In the genomic region with DNA sequence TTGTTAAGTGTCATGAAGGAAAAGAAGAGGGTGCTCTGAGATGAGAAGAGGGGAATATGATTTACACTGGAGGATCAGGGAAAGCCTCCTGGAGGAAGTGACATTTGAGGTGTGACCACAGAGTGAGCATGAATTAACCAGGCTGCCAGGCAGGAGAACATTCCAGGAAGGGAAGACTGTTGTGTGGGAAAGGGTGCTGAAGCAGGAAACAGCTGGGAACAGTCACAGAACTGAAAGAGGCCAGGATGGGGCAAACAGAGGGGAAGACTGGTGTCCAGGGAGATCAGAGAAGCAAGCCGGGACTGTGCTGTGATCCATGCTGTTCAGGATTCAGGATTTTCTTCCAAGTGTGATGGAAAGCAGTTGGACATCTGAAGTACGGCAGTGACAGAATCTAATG, we compare ENCODE assay signal across 12 cellular contexts. TPM values are rescaled to one million over a fixed set of nuclear protein-coding genes. Genes with fewer than 3 reads are reported as not detected.
DNase-seq lines count a peak whose midpoint lies in the region; ATAC-seq, FAIRE-seq and TF ChIP-seq lines count a peak whose summit lies in the region.
"Had no signal": no experiment of that assay in that cellular context is flagged by ENCODE, and none has a peak within 500 bp of the region (broad histone marks: within the 10 kb centered on the region; RNA-seq: fewer than 3 reads in every experiment).

No MANE protein-coding gene starts in this region.

- peaks cover 87% of the 10 kb centered on the region for H3K79me2 ChIP-seq in keratinocyte (ENCODE audit: control insufficient read depth, insufficient read depth, low read length)

- intact Hi-C loops in MCF 10A (cut with micrococcal nuclease) = no loop called here
- intact Hi-C loops in breast epithelium (cut with DNase I; ENCODE audit: low total_unique reads) = no loop called here

- H3K9me3 ChIP-seq in breast epithelium = no peaks in the 10 kb centered on the region
- H3K9me3 ChIP-seq in keratinocyte (ENCODE audit: control insufficient read depth, low read depth, low read length) = no peaks in the 10 kb centered on the region

- no peaks in the 10 kb centered on the region for H3K9me1 ChIP-seq in keratinocyte (ENCODE audit: control insufficient read depth, extremely low read depth, insufficient read depth, low read length)

- POLR2A ChIA-PET in MCF 10A (lab: Yijun Ruan, JAX) = interaction anchor here (1.2 to 1.7 kb wide), 2 partner anchors 31 to 36 kb away, joined by 3 to 5 read pairs; no protein-coding TSS in a partner anchor
- POLR2A ChIA-PET in activated CD4-positive, alpha-beta T cell treated with anti-CD3 and anti-CD28 coated beads, Interleukin-2, amount 10 ng/mL, durations not matched to agents 7 days and 5 days (lab: Charles Lee) = no interaction called here

- dilution Hi-C loops in keratinocyte (cut with MboI; ENCODE audit: extremely low pct_ligation_motif_present, low sequenced_read_pairs) = no loop called here

- H3K27ac Mint-ChIP-seq in MCF 10A (ENCODE audit: low read depth, unreplicated experiment) = peak overlapping the region; percentile 25
- no peak overlapping the region for H3K27ac Mint-ChIP-seq in stimulated activated naive B cell treated with anti-CD40 and anti-IgM and Interleukin-4, amounts not matched to agents 10 μg/mL and 1 μg/mL and 100 μg/mL, for 72 hours
- no peak overlapping the region for H3K27ac Mint-ChIP-seq in activated CD4-positive, alpha-beta T cell treated with anti-CD3 and anti-CD28 coated beads, Interleukin-2, amount 10 ng/mL, durations not matched to agents 7 days and 5 days

- CTCF ChIA-PET in MCF 10A (lab: Yijun Ruan, JAX) = interaction anchor here (0.7 kb wide), 2 partner anchors 165 to 203 kb away, joined by 3 read pairs; no protein-coding TSS in a partner anchor
- CTCF ChIA-PET in activated CD4-positive, alpha-beta T cell treated with anti-CD3 and anti-CD28 coated beads, Interleukin-2, amount 10 ng/mL, durations not matched to agents 7 days and 5 days (lab: Charles Lee) = no interaction called here

- H3K36me3 ChIP-seq in breast epithelium = no peaks in the 10 kb centered on the region
- no peaks in the 10 kb centered on the region for H3K36me3 ChIP-seq in keratinocyte (ENCODE audit: control insufficient read depth in 2 of 2, extremely low read depth in 1 of 2, insufficient read depth in 2 of 2, low read length in 2 of 2)

- BruUV-seq in MCF 10A (replicated peaks; lab: Mats Ljungman, UMichigan) = no TSS peak

- H3K4me3 ChIP-seq in breast epithelium (no peak overlapping the region), choroid plexus epithelial cell (ENCODE audit: low read depth, low read length) (no peak overlapping the region), keratinocyte (ENCODE audit: control insufficient read depth in 2 of 3, extremely low read depth in 1 of 3, insufficient read depth in 2 of 3, low read depth in 1 of 3, low read length in 3 of 3) (no peak overlapping the region)
- H3K4me3 ChIP-seq: lung had no signal

- in situ Hi-C loops in GM13977 (cut with MboI; ENCODE audit: low pct_unique_long_range_greater_than_20kb, low sequenced_read_pairs, unreplicated experiment) = loop anchor here (10.0 kb wide), 1 partner anchor 118 kb away; no protein-coding TSS in a partner anchor

- TF ChIP-seq POLR2A in breast epithelium (IDR thresholded peaks at IDR 0.05) = no peak

- H3K4me1 Mint-ChIP-seq in MCF 10A (ENCODE audit: insufficient read depth, unreplicated experiment) = peaks cover 72% of the 10 kb centered on the region
- peaks cover 44 to 68% of the 10 kb centered on the region in 2 donors for H3K4me1 Mint-ChIP-seq in stimulated activated naive B cell treated with anti-CD40 and anti-IgM and Interleukin-4, amounts not matched to agents 10 μg/mL and 1 μg/mL and 100 μg/mL, for 72 hours
- H3K4me1 Mint-ChIP-seq in activated CD4-positive, alpha-beta T cell treated with anti-CD3 and anti-CD28 coated beads, Interleukin-2, amount 10 ng/mL, durations not matched to agents 7 days and 5 days = peaks cover 51% of the 10 kb centered on the region

- H3K9ac ChIP-seq in keratinocyte (ENCODE audit: control insufficient read depth, extremely low read depth, insufficient read depth, low read length) = no peak overlapping the region

- no peak for DNase-seq in MCF 10A (ENCODE audit: unreplicated experiment)
- DNase-seq in breast epithelium (ENCODE audit: low spot score in 2 of 2) = no peak
- DNase-seq in choroid plexus epithelial cell (ENCODE audit: low read depth) = peak; percentile 60
- DNase-seq in keratinocyte (ENCODE audit: low read depth, low spot score) = no peak
- DNase-seq in substantia nigra (lab: John Stamatoyannopoulos, UW) = no peak
- DNase-seq in stimulated activated naive B cell treated with anti-CD40 and anti-IgM and Interleukin-4, amounts not matched to agents 10 μg/mL and 1 μg/mL and 100 μg/mL, for 72 hours = no peak
- no peak for DNase-seq in GM13977 (ENCODE audit: low spot score)
- DNase-seq in activated CD4-positive, alpha-beta T cell treated with anti-CD3 and anti-CD28 coated beads, Interleukin-2, amount 10 ng/mL, durations not matched to agents 7 days and 5 days = no peak
- DNase-seq: NCI-H2081, RPMI8226 had no signal

- no peaks in the 10 kb centered on the region for H3K27me3 ChIP-seq in breast epithelium
- H3K27me3 ChIP-seq in keratinocyte (ENCODE audit: control insufficient read depth, extremely low read depth, insufficient read depth, low read length) = no peaks in the 10 kb centered on the region

- TF ChIP-seq CTCF in MCF 10A (IDR thresholded peaks at IDR 0.05; ENCODE audit: unreplicated experiment) (no peak), breast epithelium (IDR thresholded peaks at IDR 0.05) (no peak), choroid plexus epithelial cell (conservative IDR thresholded peaks at IDR 0.05; ENCODE audit: low read depth, low read length) (no peak), keratinocyte (optimal IDR thresholded peaks at IDR 0.05 in 1 of 3, IDR thresholded peaks at IDR 0.05 in 1 of 3, conservative IDR thresholded peaks at IDR 0.05 in 1 of 3; ENCODE audit: extremely low read depth in 1 of 3, insufficient read depth in 2 of 3, low read length in 3 of 3) (no peak), GM13977 (IDR thresholded peaks at IDR 0.05; ENCODE audit: extremely low read depth, insufficient read depth, missing control alignments) (no peak)

- no peak for FAIRE-seq in keratinocyte (lab: Jason Lieb, UNC)
- FAIRE-seq: HTR-8/SVneo had no signal

- no peak for ATAC-seq in stimulated activated naive B cell treated with anti-CD40 and anti-IgM and Interleukin-4, amounts not matched to agents 10 μg/mL and 1 μg/mL and 100 μg/mL, for 72 hours (replicated peaks)

- H3K4me2 ChIP-seq in keratinocyte (ENCODE audit: control insufficient read depth, extremely low read depth, insufficient read depth, low read depth, low read length) = peak overlapping the region; percentile 11

- H2AFZ ChIP-seq in keratinocyte (ENCODE audit: control insufficient read depth, low read length) = no peak overlapping the region

- no peaks in the 10 kb centered on the region for H4K20me1 ChIP-seq in keratinocyte (ENCODE audit: control insufficient read depth, extremely low read depth, insufficient read depth, low read length)

- no peaks in the 10 kb centered on the region for H3K9me3 Mint-ChIP-seq in MCF 10A (ENCODE audit: unreplicated experiment)
- no peaks in the 10 kb centered on the region for H3K9me3 Mint-ChIP-seq in stimulated activated naive B cell treated with anti-CD40 and anti-IgM and Interleukin-4, amounts not matched to agents 10 μg/mL and 1 μg/mL and 100 μg/mL, for 72 hours
- no peaks in the 10 kb centered on the region for H3K9me3 Mint-ChIP-seq in activated CD4-positive, alpha-beta T cell treated with anti-CD3 and anti-CD28 coated beads, Interleukin-2, amount 10 ng/mL, durations not matched to agents 7 days and 5 days

- H3K4me3 Mint-ChIP-seq in MCF 10A (ENCODE audit: unreplicated experiment) = no peak overlapping the region
- H3K4me3 Mint-ChIP-seq in stimulated activated naive B cell treated with anti-CD40 and anti-IgM and Interleukin-4, amounts not matched to agents 10 μg/mL and 1 μg/mL and 100 μg/mL, for 72 hours = no peak overlapping the region
- no peak overlapping the region for H3K4me3 Mint-ChIP-seq in activated CD4-positive, alpha-beta T cell treated with anti-CD3 and anti-CD28 coated beads, Interleukin-2, amount 10 ng/mL, durations not matched to agents 7 days and 5 days

- no peaks in the 10 kb centered on the region for H3K27me3 Mint-ChIP-seq in MCF 10A (ENCODE audit: insufficient read depth, unreplicated experiment)
- H3K27me3 Mint-ChIP-seq in stimulated activated naive B cell treated with anti-CD40 and anti-IgM and Interleukin-4, amounts not matched to agents 10 μg/mL and 1 μg/mL and 100 μg/mL, for 72 hours = no peaks in the 10 kb centered on the region
- H3K27me3 Mint-ChIP-seq in activated CD4-positive, alpha-beta T cell treated with anti-CD3 and anti-CD28 coated beads, Interleukin-2, amount 10 ng/mL, durations not matched to agents 7 days and 5 days = no peaks in the 10 kb centered on the region

- H3K36me3 Mint-ChIP-seq in MCF 10A (ENCODE audit: insufficient read depth, unreplicated experiment) = peaks cover 24% of the 10 kb centered on the region
- peaks cover 37 to 46% of the 10 kb centered on the region in 2 donors for H3K36me3 Mint-ChIP-seq in stimulated activated naive B cell treated with anti-CD40 and anti-IgM and Interleukin-4, amounts not matched to agents 10 μg/mL and 1 μg/mL and 100 μg/mL, for 72 hours
- H3K36me3 Mint-ChIP-seq in activated CD4-positive, alpha-beta T cell treated with anti-CD3 and anti-CD28 coated beads, Interleukin-2, amount 10 ng/mL, durations not matched to agents 7 days and 5 days (ENCODE audit: low read depth) = peaks cover 48% of the 10 kb centered on the region

- H3K27ac ChIP-seq in breast epithelium (no peak overlapping the region), keratinocyte (ENCODE audit: control insufficient read depth, insufficient read depth, low read length) (no peak overlapping the region), substantia nigra (ENCODE audit: low read depth, low read length, poor library complexity, severe bottlenecking) (peak overlapping the region; percentile 4)

- H3K4me1 ChIP-seq in breast epithelium (no peaks in the 10 kb centered on the region), keratinocyte (ENCODE audit: control insufficient read depth, extremely low read depth, insufficient read depth, low read length) (peaks cover 17% of the 10 kb centered on the region)

RNA-seq across cellular contexts. Expression of a gene that starts 14.9 kb away (rescaled TPM):
- total RNA-seq in MCF 10A (2022) (64.3 and 93.9 TPM in 2 replicates), breast epithelium (10 to 100 TPM; 26.4 to 31.8 (median 31.1) TPM)
- polyA plus RNA-seq in keratinocyte = 4.5 to 13.9 TPM (median 5.8 TPM) in 3 replicates
- 9.9 TPM for polyA plus RNA-seq in keratinocyte (2011; ENCODE audit: low read depth)
- polyA plus RNA-seq in keratinocyte (2011; cell fraction: cytosol; rRNA removed) = 8.1 and 8.9 TPM in 2 replicates
- polyA plus RNA-seq in keratinocyte (2011; cell fraction: nucleus; rRNA removed) = 26.2 and 27.3 TPM in 2 replicates
- polyA plus RNA-seq in keratinocyte (2012; ENCODE audit: low replicate concordance) = 8.4 and 12.3 TPM in 2 replicates
- 21.2 to 96.1 TPM (median 23.9 TPM) in 3 replicates for polyA minus RNA-seq in keratinocyte
- 12.5 TPM for polyA minus RNA-seq in keratinocyte (2011; cell fraction: cytosol; rRNA and poly(A)+ RNA removed)
- 15.4 and 29.2 TPM in 2 replicates for polyA minus RNA-seq in keratinocyte (2011; cell fraction: nucleus; rRNA and poly(A)+ RNA removed)
- total RNA-seq in activated CD4-positive, alpha-beta T cell treated with anti-CD3 and anti-CD28 coated beads, Interleukin-2, amount 10 ng/mL, durations not matched to agents 7 days and 5 days = 10 to 100 TPM; 22.5 to 27.5 TPM
